ENCODE assay signal across 21 cellular contexts in genomic region chr4:105139646-105140045, GRCh38.
"Had no signal": no experiment of that assay in that cellular context is flagged by ENCODE, and none has a peak within 500 bp of the region (broad histone marks: within the 10 kb centered on the region; RNA-seq: fewer than 3 reads in every experiment).

No MANE protein-coding gene starts in this region.

- H3K4me3 ChIP-seq: body of pancreas, lower lobe of right lung, right lobe of liver, smooth muscle cell, stomach, uterus had no signal

- H3K27ac ChIP-seq: body of pancreas, lower lobe of right lung, right lobe of liver, stomach, uterus had no signal

- H3K4me3 Mint-ChIP-seq: activated naive CD4-positive, alpha-beta T cell treated with anti-CD3 and anti-CD28 coated beads, Interleukin-2, amount 10 ng/mL, durations not matched to agents 7 days and 5 days; dendritic cell treated with granulocyte-macrophage colony-stimulating factor and Interleukin-4, amounts not matched to agents 40 ng/mL and 50 ng/mL, for 4 days; naive B cell; stimulated activated memory B cell treated with anti-CD40 and anti-IgM and Interleukin-4, amounts not matched to agents 10 μg/mL and 1 μg/mL and 100 μg/mL, for 72 hours had no signal

- H3K9me3 Mint-ChIP-seq: activated naive CD4-positive, alpha-beta T cell treated with anti-CD3 and anti-CD28 coated beads, Interleukin-2, amount 10 ng/mL, durations not matched to agents 7 days and 5 days; dendritic cell treated with granulocyte-macrophage colony-stimulating factor and Interleukin-4, amounts not matched to agents 40 ng/mL and 50 ng/mL, for 4 days; naive B cell; stimulated activated memory B cell treated with anti-CD40 and anti-IgM and Interleukin-4, amounts not matched to agents 10 μg/mL and 1 μg/mL and 100 μg/mL, for 72 hours had no signal

- DNase-seq: activated CD4-positive, alpha-beta T cell treated with anti-CD3 and anti-CD28 coated beads for 4 hours; activated CD4-positive, alpha-beta T cell treated with anti-CD3 and anti-CD28 coated beads, Interleukin-2, amount 50 U/mL, for 48 hours; activated CD4-positive, CD25-positive, alpha-beta regulatory T cell; activated effector memory CD4-positive, alpha-beta T cell treated with anti-CD3 and anti-CD28 coated beads, Interleukin-2, amount 50 U/mL, for 16 hours; activated naive CD4-positive, alpha-beta T cell treated with anti-CD3 and anti-CD28 coated beads, Interleukin-2, amount 10 ng/mL, durations not matched to agents 7 days and 5 days; anterior cingulate cortex; body of pancreas; effector CD4-positive, alpha-beta T cell; erythroblast; lower lobe of right lung; naive B cell; posterior cingulate gyrus; right lobe of liver; stimulated activated CD4-positive, alpha-beta T cell treated with anti-CD3 and anti-CD28 coated beads, Interleukin-15, amount 100 ng/mL, for 24 hours; stomach; trophoblast cell; uterus had no signal

- H3K4me1 ChIP-seq: body of pancreas, lower lobe of right lung, uterus had no signal

- H3K36me3 ChIP-seq: lower lobe of right lung, right lobe of liver, stomach, uterus had no signal

- H3K27me3 Mint-ChIP-seq: activated naive CD4-positive, alpha-beta T cell treated with anti-CD3 and anti-CD28 coated beads, Interleukin-2, amount 10 ng/mL, durations not matched to agents 7 days and 5 days; dendritic cell treated with granulocyte-macrophage colony-stimulating factor and Interleukin-4, amounts not matched to agents 40 ng/mL and 50 ng/mL, for 4 days; stimulated activated memory B cell treated with anti-CD40 and anti-IgM and Interleukin-4, amounts not matched to agents 10 μg/mL and 1 μg/mL and 100 μg/mL, for 72 hours had no signal

- H3K36me3 Mint-ChIP-seq: activated naive CD4-positive, alpha-beta T cell treated with anti-CD3 and anti-CD28 coated beads, Interleukin-2, amount 10 ng/mL, durations not matched to agents 7 days and 5 days; naive B cell; stimulated activated memory B cell treated with anti-CD40 and anti-IgM and Interleukin-4, amounts not matched to agents 10 μg/mL and 1 μg/mL and 100 μg/mL, for 72 hours had no signal

- H3K9me3 ChIP-seq: body of pancreas, lower lobe of right lung, right lobe of liver, stomach, uterus had no signal

- H3K27me3 ChIP-seq: body of pancreas, right lobe of liver, stomach, uterus had no signal

- ATAC-seq: body of pancreas; left lobe of liver; lower lobe of right lung; right lobe of liver; stimulated activated memory B cell treated with anti-CD40 and anti-IgM and Interleukin-4, amounts not matched to agents 10 μg/mL and 1 μg/mL and 100 μg/mL, for 72 hours had no signal

- H3K4me2 ChIP-seq: smooth muscle cell had no signal

- H3K27ac Mint-ChIP-seq: activated naive CD4-positive, alpha-beta T cell treated with anti-CD3 and anti-CD28 coated beads, Interleukin-2, amount 10 ng/mL, durations not matched to agents 7 days and 5 days; naive B cell; stimulated activated memory B cell treated with anti-CD40 and anti-IgM and Interleukin-4, amounts not matched to agents 10 μg/mL and 1 μg/mL and 100 μg/mL, for 72 hours had no signal
